ENCODE assay signal across 9 cellular contexts in the genomic region with DNA sequence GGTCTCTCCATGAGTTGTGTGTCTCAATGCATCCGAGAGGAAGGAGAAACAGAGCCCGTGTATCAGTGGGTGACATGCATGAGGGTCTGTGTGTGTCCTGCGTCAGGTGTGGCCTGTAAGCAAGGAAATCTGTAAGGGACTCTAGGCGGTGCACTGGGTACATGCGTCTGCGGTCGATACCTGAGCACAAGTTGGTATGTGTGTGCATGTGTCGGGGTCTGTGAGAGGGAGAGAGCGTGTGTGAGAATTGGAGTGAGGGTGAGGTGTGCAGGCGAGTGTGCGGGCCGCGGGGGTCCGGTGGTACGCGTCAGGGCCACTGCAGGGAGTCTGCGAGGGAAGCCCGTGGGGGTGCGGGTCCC. TPM values are rescaled to one million over a fixed set of nuclear protein-coding genes. Genes with fewer than 3 reads are reported as not detected.
DNase-seq lines count a peak whose midpoint lies in the region; ATAC-seq lines count a peak whose summit lies in the region.
"Had no signal": no experiment of that assay in that cellular context is flagged by ENCODE, and none has a peak within 500 bp of the region (broad histone marks: within the 10 kb centered on the region; RNA-seq: fewer than 3 reads in every experiment).

No MANE protein-coding gene starts in this region.

- H3K4me3 ChIP-seq in iPS-18c (ENCODE audit: insufficient read depth, low read depth, low read length) = peak overlapping the region; percentile 74

- POLR2A ChIA-PET in activated CD4-positive, alpha-beta memory T cell treated with anti-CD3 and anti-CD28 coated beads for 36 hours (lab: Charles Lee) = no interaction called here

- CTCF ChIA-PET in activated CD4-positive, alpha-beta memory T cell treated with anti-CD3 and anti-CD28 coated beads for 36 hours (lab: Charles Lee) = interaction anchor here (0.5 to 29.1 kb wide), 21 partner anchors 9 to 292 kb away, joined by 3 to 1198 read pairs (median 4); partner anchors contain the start of genes ARL2, EHD1, FAU and MAP4K2

- peaks cover 2% of the 10 kb centered on the region for H3K27me3 Mint-ChIP-seq in activated CD4-positive, alpha-beta T cell treated with anti-CD3 and anti-CD28 coated beads, Interleukin-2, amount 10 ng/mL, durations not matched to agents 24 days and 14 days
- H3K27me3 Mint-ChIP-seq in activated CD4-positive, alpha-beta memory T cell treated with anti-CD3 and anti-CD28 coated beads for 36 hours = no peaks in the 10 kb centered on the region
- no peaks in the 10 kb centered on the region for H3K27me3 Mint-ChIP-seq in stimulated activated naive B cell treated with anti-CD40 and anti-IgM and Interleukin-4, amounts not matched to agents 10 μg/mL and 1 μg/mL and 100 μg/mL, for 72 hours

- intact Hi-C loops in activated CD4-positive, alpha-beta T cell treated with anti-CD3 and anti-CD28 coated beads, Interleukin-2, amount 10 ng/mL, durations not matched to agents 24 days and 14 days (cut with micrococcal nuclease) = no loop called here
- intact Hi-C loops in activated CD4-positive, alpha-beta memory T cell treated with anti-CD3 and anti-CD28 coated beads for 36 hours (cut with micrococcal nuclease) = no loop called here

- ATAC-seq in stimulated activated naive B cell treated with anti-CD40 and anti-IgM and Interleukin-4, amounts not matched to agents 10 μg/mL and 1 μg/mL and 100 μg/mL, for 72 hours (replicated peaks) = no peak
- ATAC-seq in HG03565 (IDR thresholded peaks at IDR 0.05; ENCODE audit: unreplicated experiment) = no peak

- H3K4me1 Mint-ChIP-seq in activated CD4-positive, alpha-beta T cell treated with anti-CD3 and anti-CD28 coated beads, Interleukin-2, amount 10 ng/mL, durations not matched to agents 24 days and 14 days = peaks cover 25% of the 10 kb centered on the region
- H3K4me1 Mint-ChIP-seq in activated CD4-positive, alpha-beta memory T cell treated with anti-CD3 and anti-CD28 coated beads for 36 hours (ENCODE audit: low read depth) = peaks cover 24% of the 10 kb centered on the region
- H3K4me1 Mint-ChIP-seq in stimulated activated naive B cell treated with anti-CD40 and anti-IgM and Interleukin-4, amounts not matched to agents 10 μg/mL and 1 μg/mL and 100 μg/mL, for 72 hours = peaks cover 31 to 43% of the 10 kb centered on the region in 2 donors

- peak overlapping the region; percentile 73 for H3K4me3 Mint-ChIP-seq in activated CD4-positive, alpha-beta T cell treated with anti-CD3 and anti-CD28 coated beads, Interleukin-2, amount 10 ng/mL, durations not matched to agents 24 days and 14 days
- peak overlapping the region; percentile 45 for H3K4me3 Mint-ChIP-seq in activated CD4-positive, alpha-beta memory T cell treated with anti-CD3 and anti-CD28 coated beads for 36 hours
- peak overlapping the region; percentile 80 to 85 for H3K4me3 Mint-ChIP-seq in stimulated activated naive B cell treated with anti-CD40 and anti-IgM and Interleukin-4, amounts not matched to agents 10 μg/mL and 1 μg/mL and 100 μg/mL, for 72 hours

- no peaks in the 10 kb centered on the region for H3K36me3 Mint-ChIP-seq in activated CD4-positive, alpha-beta T cell treated with anti-CD3 and anti-CD28 coated beads, Interleukin-2, amount 10 ng/mL, durations not matched to agents 24 days and 14 days (ENCODE audit: low read depth)
- H3K36me3 Mint-ChIP-seq in activated CD4-positive, alpha-beta memory T cell treated with anti-CD3 and anti-CD28 coated beads for 36 hours = no peaks in the 10 kb centered on the region
- H3K36me3 Mint-ChIP-seq in stimulated activated naive B cell treated with anti-CD40 and anti-IgM and Interleukin-4, amounts not matched to agents 10 μg/mL and 1 μg/mL and 100 μg/mL, for 72 hours = peaks cover 0 to 3% of the 10 kb centered on the region in 2 donors

- H3K9me3 Mint-ChIP-seq in activated CD4-positive, alpha-beta T cell treated with anti-CD3 and anti-CD28 coated beads, Interleukin-2, amount 10 ng/mL, durations not matched to agents 24 days and 14 days = no peaks in the 10 kb centered on the region
- H3K9me3 Mint-ChIP-seq in activated CD4-positive, alpha-beta memory T cell treated with anti-CD3 and anti-CD28 coated beads for 36 hours = no peaks in the 10 kb centered on the region
- no peaks in the 10 kb centered on the region for H3K9me3 Mint-ChIP-seq in stimulated activated naive B cell treated with anti-CD40 and anti-IgM and Interleukin-4, amounts not matched to agents 10 μg/mL and 1 μg/mL and 100 μg/mL, for 72 hours

- H3K9me3 ChIP-seq in iPS-18c (ENCODE audit: control insufficient read depth, insufficient read depth, low read length) = no peaks in the 10 kb centered on the region
- H3K9me3 ChIP-seq: BE2C had no signal

- H3K27ac Mint-ChIP-seq in activated CD4-positive, alpha-beta T cell treated with anti-CD3 and anti-CD28 coated beads, Interleukin-2, amount 10 ng/mL, durations not matched to agents 24 days and 14 days = no peak overlapping the region
- no peak overlapping the region for H3K27ac Mint-ChIP-seq in activated CD4-positive, alpha-beta memory T cell treated with anti-CD3 and anti-CD28 coated beads for 36 hours
- H3K27ac Mint-ChIP-seq in stimulated activated naive B cell treated with anti-CD40 and anti-IgM and Interleukin-4, amounts not matched to agents 10 μg/mL and 1 μg/mL and 100 μg/mL, for 72 hours = no peak overlapping the region

- no peak for DNase-seq in activated CD4-positive, alpha-beta T cell treated with anti-CD3 and anti-CD28 coated beads, Interleukin-2, amount 10 ng/mL, durations not matched to agents 24 days and 14 days
- no peak for DNase-seq in activated CD4-positive, alpha-beta T cell treated with anti-CD3 and anti-CD28 coated beads, Interleukin-2, amount 50 U/mL, for 4 hours
- no peak for DNase-seq in activated CD4-positive, alpha-beta memory T cell treated with anti-CD3 and anti-CD28 coated beads for 36 hours
- DNase-seq in stimulated activated naive B cell treated with anti-CD40 and anti-IgM and Interleukin-4, amounts not matched to agents 10 μg/mL and 1 μg/mL and 100 μg/mL, for 72 hours = no peak
- DNase-seq in DMS114 treated with DMSO at 0.1 percent for 48 hours (lab: John Stamatoyannopoulos, UW; ENCODE audit: unreplicated experiment) (no peak), SHP77 (lab: John Stamatoyannopoulos, UW) (no peak)

RNA-seq across cellular contexts. Expression of gene CDC42BPG, which starts 0.5 kb away (rescaled TPM):
- total RNA-seq in activated CD4-positive, alpha-beta T cell treated with anti-CD3 and anti-CD28 coated beads, Interleukin-2, amount 10 ng/mL, durations not matched to agents 24 days and 14 days = 0.05 TPM in 2 replicates
- under 1 TPM; 0.39 to 0.69 TPM for total RNA-seq in activated CD4-positive, alpha-beta memory T cell treated with anti-CD3 and anti-CD28 coated beads for 36 hours

RNA-seq across cellular contexts. Expression of gene MEN1, which starts 33.6 kb away (rescaled TPM):
- 36.7 and 39.1 TPM in 2 replicates for total RNA-seq in activated CD4-positive, alpha-beta T cell treated with anti-CD3 and anti-CD28 coated beads, Interleukin-2, amount 10 ng/mL, durations not matched to agents 24 days and 14 days
- 10 to 100 TPM; 31.3 to 32.2 TPM for total RNA-seq in activated CD4-positive, alpha-beta memory T cell treated with anti-CD3 and anti-CD28 coated beads for 36 hours

RNA-seq across cellular contexts. Expression of gene EHD1, which starts 34.5 kb away (rescaled TPM):
- 93.0 and 101 TPM in 2 replicates for total RNA-seq in activated CD4-positive, alpha-beta T cell treated with anti-CD3 and anti-CD28 coated beads, Interleukin-2, amount 10 ng/mL, durations not matched to agents 24 days and 14 days
- total RNA-seq in activated CD4-positive, alpha-beta memory T cell treated with anti-CD3 and anti-CD28 coated beads for 36 hours = 100 to 1,000 TPM; 103 to 113 TPM

RNA-seq across cellular contexts. Expression of gene MAP4K2, which starts 40.9 kb away (rescaled TPM):
- total RNA-seq in activated CD4-positive, alpha-beta T cell treated with anti-CD3 and anti-CD28 coated beads, Interleukin-2, amount 10 ng/mL, durations not matched to agents 24 days and 14 days = 63.5 and 67.3 TPM in 2 replicates
- 10 to 100 TPM; 83.3 to 85.8 TPM for total RNA-seq in activated CD4-positive, alpha-beta memory T cell treated with anti-CD3 and anti-CD28 coated beads for 36 hours
